ENCODE assay signal across 16 cellular contexts in the genomic region with DNA sequence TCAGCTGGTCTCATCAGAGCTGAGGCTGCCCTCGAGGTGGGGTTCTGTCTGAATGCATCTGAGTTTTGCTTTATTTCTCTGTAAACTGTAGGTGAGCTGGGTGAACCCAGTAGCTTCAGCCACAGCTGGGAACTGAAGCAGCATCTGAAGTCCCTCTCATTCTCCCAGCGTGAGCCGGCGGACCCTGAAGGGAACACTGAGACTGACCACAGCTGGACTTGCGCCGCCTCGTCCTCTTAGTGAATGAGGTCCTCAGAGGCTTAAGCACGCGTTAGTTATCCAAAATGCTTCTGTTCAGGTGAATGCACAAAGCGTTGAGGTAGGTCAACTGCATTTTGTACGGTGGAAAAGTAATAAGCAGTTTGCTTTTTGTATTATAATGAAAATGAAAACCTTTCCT.
A peak's percentile ranks its signal among the peaks of the same experiment; 100 is the strongest.
DNase-seq lines count a peak whose midpoint lies in the region; ATAC-seq and TF ChIP-seq lines count a peak whose summit lies in the region.
"Had no signal": no experiment of that assay in that cellular context is flagged by ENCODE, and none has a peak within 500 bp of the region (broad histone marks: within the 10 kb centered on the region; RNA-seq: fewer than 3 reads in every experiment).

No MANE protein-coding gene starts in this region.

- peaks cover 3% of the 10 kb centered on the region for H3K79me1 ChIP-seq in H9 (ENCODE audit: insufficient read depth, low read depth, low read length, poor library complexity, severe bottlenecking)

- no peak overlapping the region for H2AFZ ChIP-seq in H9 (ENCODE audit: low read length)
- no peak overlapping the region for H2AFZ ChIP-seq in smooth muscle cell (ENCODE audit: low read depth)

- H2BK15ac ChIP-seq in H9 (ENCODE audit: low read depth, low read length): no peak overlapping the region

- H3K9ac ChIP-seq in H9 (ENCODE audit: extremely low read depth, insufficient read length, low read length): no peak overlapping the region
- no peak overlapping the region for H3K9ac ChIP-seq in muscle layer of colon (ENCODE audit: low read length)
- H3K9ac ChIP-seq in smooth muscle cell (ENCODE audit: low read depth): no peak overlapping the region
- H3K9ac ChIP-seq: SK-N-SH had no signal

- no CpG with 5 or more reads among the region's 11 CpGs for WGBS in H9 (ENCODE audit: extremely low coverage, insufficient read length, low lambda C conversion rate)
- 96% methylated on average over 11 of the region's 11 CpGs for WGBS in smooth muscle cell (ENCODE audit: low lambda C conversion rate)

- H3K4me3 ChIP-seq in muscle layer of colon (ENCODE audit: low read depth in 1 of 2, low read length in 2 of 2) (no peak overlapping the region), smooth muscle cell (no peak overlapping the region)
- H3K4me3 ChIP-seq: K562 had no signal

- no peaks in the 10 kb centered on the region; the same call in 1 of the 2 replicates for H3K79me2 ChIP-seq in H9 (ENCODE audit: insufficient read depth, low read length)
- H3K79me2 ChIP-seq in smooth muscle cell (ENCODE audit: low read depth): peaks cover 35% of the 10 kb centered on the region

- no peak overlapping the region for H3K4me3 Mint-ChIP-seq in H9
- H3K4me3 Mint-ChIP-seq in WTC11: no peak overlapping the region

- H3K9me3 ChIP-seq in H9 (ENCODE audit: control insufficient read depth, low read depth, low read length) (no peaks in the 10 kb centered on the region), muscle layer of colon (ENCODE audit: low read length) (no peaks in the 10 kb centered on the region), smooth muscle cell (replicated peaks; ENCODE audit: low read depth) (no peaks in the 10 kb centered on the region)
- H3K9me3 ChIP-seq: SK-N-SH had no signal

- H3K4ac ChIP-seq in H9 (ENCODE audit: low read depth, low read length): no peak overlapping the region

- H3K18ac ChIP-seq in H9 (ENCODE audit: insufficient read length, low read depth, low read length): no peak overlapping the region

- H3K27me3 ChIP-seq in H9 (ENCODE audit: insufficient read depth, low read length) (no peaks in the 10 kb centered on the region), muscle layer of colon (ENCODE audit: control insufficient read depth in 1 of 2, insufficient read depth in 2 of 2, low read length in 2 of 2) (no peaks in the 10 kb centered on the region), smooth muscle cell (ENCODE audit: low read depth) (no peaks in the 10 kb centered on the region)

- no peak overlapping the region for H2AK5ac ChIP-seq in H9 (ENCODE audit: insufficient read length, low read length)

- H3T11ph ChIP-seq in H9 (ENCODE audit: low read length): no peak overlapping the region

- no peak overlapping the region for H4K91ac ChIP-seq in H9 (ENCODE audit: insufficient read length, low read depth, low read length)

- H3K36me3 ChIP-seq in muscle layer of colon (ENCODE audit: insufficient read depth, low read length): no peaks in the 10 kb centered on the region
- H3K36me3 ChIP-seq in smooth muscle cell (ENCODE audit: low read depth): no peaks in the 10 kb centered on the region

- H4K20me1 ChIP-seq in H9 (ENCODE audit: control insufficient read depth, insufficient read depth, insufficient read length) (no peaks in the 10 kb centered on the region), smooth muscle cell (ENCODE audit: low read depth) (peaks cover 6% of the 10 kb centered on the region)

- no peak overlapping the region for H3K14ac ChIP-seq in H9 (ENCODE audit: insufficient read depth, low read length)

- peaks cover 12% of the 10 kb centered on the region for H3F3A ChIP-seq in smooth muscle cell (ENCODE audit: low read depth)

- H3K56ac ChIP-seq in H9 (ENCODE audit: insufficient read length, low read depth, low read length): no peak overlapping the region

- H3K4me1 Mint-ChIP-seq in H9 (peaks cover 22 to 26% of the 10 kb centered on the region in 2 experiments), WTC11 (peaks cover 45% of the 10 kb centered on the region)

- POLR2A ChIA-PET in WTC11 (lab: Charles Lee): interaction anchor here (0.6 to 0.7 kb wide), 2 partner anchors 15 to 60 kb away, joined by 3 read pairs; no protein-coding TSS in a partner anchor

- H3K23ac ChIP-seq in H9 (ENCODE audit: insufficient read length, low read depth, low read length): no peak overlapping the region

- no peak for DNase-seq in H9
- DNase-seq in WTC11 (ENCODE audit: low spot score): no peak
- DNase-seq in smooth muscle cell (lab: John Stamatoyannopoulos, UW; ENCODE audit: unreplicated experiment): no peak
- DNase-seq: ACHN, DMS79 treated with DMSO at 0.1 percent for 48 hours, NCI-H1105, NCI-H2081 treated with DMSO at 0.1 percent for 48 hours, SHP77 treated with DMSO at 0.1 percent for 48 hours, SK-N-SH had no signal

- H3K4me2 ChIP-seq in H9 (ENCODE audit: insufficient read depth, insufficient read length, low read length) (no peak overlapping the region), smooth muscle cell (no peak overlapping the region)
- H3K4me2 ChIP-seq: SK-N-SH had no signal

- H3K36me3 Mint-ChIP-seq in H9 (ENCODE audit: insufficient read depth in 1 of 3, low read depth in 3 of 3) (peaks cover 0 to 19% (median 16%) of the 10 kb centered on the region in 3 experiments; a peak in 4 of 7 replicates), WTC11 (peaks cover 15% of the 10 kb centered on the region; the same call in 1 of the 2 replicates)

- no peak for TF ChIP-seq CTCF in H9 (conservative IDR thresholded peaks at IDR 0.05)
- no peak for TF ChIP-seq CTCF in WTC11 (IDR thresholded peaks at IDR 0.05)
- no peak for TF ChIP-seq CTCF in smooth muscle cell (IDR thresholded peaks at IDR 0.05; ENCODE audit: borderline replicate concordance, insufficient read depth, poor library complexity, severe bottlenecking)

- H3K23me2 ChIP-seq in H9 (ENCODE audit: insufficient read length, low read depth, low read length, poor library complexity, severe bottlenecking): no peaks in the 10 kb centered on the region

- no peak overlapping the region for H4K5ac ChIP-seq in H9 (ENCODE audit: insufficient read length, low read depth, low read length)

- no peak overlapping the region for H2BK12ac ChIP-seq in H9 (ENCODE audit: insufficient read length, low read depth, low read length)

- H3K27ac ChIP-seq in H9 (ENCODE audit: insufficient read length, low read depth, low read length) (no peak overlapping the region), muscle layer of colon (ENCODE audit: low read depth, low read length) (peak overlapping the region; percentile 86), smooth muscle cell (ENCODE audit: low read depth) (peak overlapping the region; percentile 99)

- H3K27ac Mint-ChIP-seq in H9 (peak overlapping the region; percentile 53 to 61 (median 59); a peak in 3 of 7 replicates), WTC11 (peak overlapping the region; percentile 75)

- H4K8ac ChIP-seq in H9 (replicated peaks; ENCODE audit: insufficient read length, low read depth, low read length): no peak overlapping the region

- no peak overlapping the region for H2BK5ac ChIP-seq in H9 (ENCODE audit: insufficient read length, low read length)

- no peak overlapping the region for H2BK120ac ChIP-seq in H9 (ENCODE audit: low read depth, low read length, poor library complexity, severe bottlenecking)

- H3K9me3 Mint-ChIP-seq in H9 (no peaks in the 10 kb centered on the region), WTC11 (no peaks in the 10 kb centered on the region)
- H3K9me3 Mint-ChIP-seq: CD14-positive monocyte had no signal

- CTCF ChIA-PET in WTC11 (lab: Charles Lee): interaction anchor here (1.5 kb wide), 1 partner anchor 101 kb away, joined by 3 read pairs; no protein-coding TSS in a partner anchor

- H2BK20ac ChIP-seq in H9 (ENCODE audit: low read depth, low read length, poor library complexity, severe bottlenecking): no peak overlapping the region

- H3K4me1 ChIP-seq in H9 (ENCODE audit: insufficient read depth, low read length) (no peaks in the 10 kb centered on the region; the same call in 1 of the 2 replicates), muscle layer of colon (ENCODE audit: insufficient read depth, low read length) (peaks cover 42% of the 10 kb centered on the region), smooth muscle cell (ENCODE audit: low read depth) (peaks cover 22% of the 10 kb centered on the region)

- ATAC-seq in WTC11 (no peak), HG02623 (IDR thresholded peaks at IDR 0.05; ENCODE audit: unreplicated experiment) (no peak), GM19467 (IDR thresholded peaks at IDR 0.05; ENCODE audit: unreplicated experiment) (no peak), GM21526 (IDR thresholded peaks at IDR 0.05; ENCODE audit: low FRiP score, unreplicated experiment) (no peak), GM19463 (IDR thresholded peaks at IDR 0.05; ENCODE audit: unreplicated experiment) (no peak)
- ATAC-seq: K562 had no signal

- peaks cover 2% of the 10 kb centered on the region; the same call in 1 of the 2 replicates for H3K27me3 Mint-ChIP-seq in H9 (ENCODE audit: low read depth)
- H3K27me3 Mint-ChIP-seq in WTC11 (ENCODE audit: low read depth): no peaks in the 10 kb centered on the region

TF ChIP-seq in WTC11, 78 proteins besides CTCF, POLR2A, EP300 and RAD21 (continues in another document):
- TF ChIP-seq RORB (CRISPR knock-in tag; IDR thresholded peaks at IDR 0.05) (no peak), TP53 (CRISPR knock-in tag; IDR thresholded peaks at IDR 0.05) (no peak), ZNF219 (CRISPR knock-in tag; IDR thresholded peaks at IDR 0.05; ENCODE audit: borderline replicate concordance) (no peak), ZNF138 (CRISPR knock-in tag; conservative IDR thresholded peaks at IDR 0.05) (no peak)
- TF ChIP-seq, protein P1, sequence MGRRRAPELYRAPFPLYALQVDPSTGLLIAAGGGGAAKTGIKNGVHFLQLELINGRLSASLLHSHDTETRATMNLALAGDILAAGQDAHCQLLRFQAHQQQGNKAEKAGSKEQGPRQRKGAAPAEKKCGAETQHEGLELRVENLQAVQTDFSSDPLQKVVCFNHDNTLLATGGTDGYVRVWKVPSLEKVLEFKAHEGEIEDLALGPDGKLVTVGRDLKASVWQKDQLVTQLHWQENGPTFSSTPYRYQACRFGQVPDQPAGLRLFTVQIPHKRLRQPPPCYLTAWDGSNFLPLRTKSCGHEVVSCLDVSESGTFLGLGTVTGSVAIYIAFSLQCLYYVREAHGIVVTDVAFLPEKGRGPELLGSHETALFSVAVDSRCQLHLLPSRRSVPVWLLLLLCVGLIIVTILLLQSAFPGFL (CRISPR knock-in tag; IDR thresholded peaks at IDR 0.05; ENCODE audit: borderline replicate concordance): no peak
